In the genomic region with DNA sequence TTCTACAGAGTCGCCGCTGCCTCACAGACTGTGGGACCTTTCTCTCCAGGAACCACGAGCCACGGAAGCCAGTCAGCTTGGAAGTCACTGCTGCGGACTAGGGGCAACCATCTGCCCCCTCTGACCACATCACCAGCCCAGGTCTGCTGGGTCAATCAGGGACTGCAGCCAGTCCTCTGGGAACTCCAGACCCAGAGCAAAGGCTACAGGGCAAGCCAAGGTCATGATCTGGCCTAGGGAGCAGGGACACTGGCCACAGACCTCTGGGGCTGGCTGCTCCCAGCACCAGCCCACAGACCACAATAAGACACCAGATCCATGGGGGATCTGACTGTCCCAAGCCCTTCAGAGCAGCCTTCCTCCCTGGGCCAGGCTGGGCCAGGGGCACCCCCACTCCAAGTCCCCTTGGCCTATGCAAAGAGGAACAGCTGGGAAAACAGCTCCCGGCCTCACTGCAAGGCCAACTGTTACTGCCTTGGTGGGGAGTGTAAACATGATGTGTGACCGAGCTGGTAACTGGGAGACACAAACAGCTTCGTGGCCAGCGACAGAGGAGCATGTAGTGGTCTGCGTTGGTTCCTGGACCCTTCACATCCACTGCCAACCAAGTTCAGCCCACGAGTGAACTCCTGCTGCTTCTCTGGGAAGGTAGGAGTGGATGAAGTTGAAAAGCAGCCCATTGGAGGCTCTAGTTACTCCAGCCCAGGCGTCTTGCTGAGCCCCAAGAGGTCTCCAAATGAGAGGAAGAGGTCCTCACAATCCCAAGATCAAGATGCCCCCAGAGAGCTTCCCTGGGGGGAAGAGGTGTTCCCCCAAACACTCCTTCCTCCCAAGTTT, we compare ENCODE assay signal across 8 cellular contexts. TPM values are rescaled to one million over a fixed set of nuclear protein-coding genes. Genes with fewer than 3 reads are reported as not detected.
A peak's percentile ranks its signal among the peaks of the same experiment; 100 is the strongest.
DNase-seq lines count a peak whose midpoint lies in the region; ATAC-seq and TF ChIP-seq lines count a peak whose summit lies in the region.

No MANE protein-coding gene starts in this region.

- no peak for ATAC-seq in HG02759 (IDR thresholded peaks at IDR 0.05; ENCODE audit: unreplicated experiment)
- ATAC-seq in GM18502 (IDR thresholded peaks at IDR 0.05; ENCODE audit: poor library complexity, unreplicated experiment) = no peak
- ATAC-seq in GM18873 (IDR thresholded peaks at IDR 0.05; ENCODE audit: low FRiP score, unreplicated experiment) = no peak

- H2AFZ ChIP-seq in OCI-LY3 (ENCODE audit: low read depth, low read length) = no peak overlapping the region

- no peaks in the 10 kb centered on the region for H3K36me3 Mint-ChIP-seq in osteocyte (ENCODE audit: unreplicated experiment)

- peaks cover 54% of the 10 kb centered on the region for H4K20me1 ChIP-seq in OCI-LY3 (ENCODE audit: insufficient read depth, low read length)

- H3K4me3 ChIP-seq in OCI-LY3 (ENCODE audit: low read length) = peak overlapping the region; percentile 95
- peak overlapping the region; percentile 80 for H3K4me3 ChIP-seq in epithelial cell of esophagus (ENCODE audit: low read length)

- H3K4me2 ChIP-seq in OCI-LY3 (ENCODE audit: low read length) = peak overlapping the region; percentile 99

- peak overlapping the region; percentile 85 for H3K4me3 Mint-ChIP-seq in osteocyte (ENCODE audit: unreplicated experiment)

- H3K27ac ChIP-seq in OCI-LY3 (ENCODE audit: low read length) = peak overlapping the region; percentile 87

- H3K4me1 Mint-ChIP-seq in osteocyte (ENCODE audit: unreplicated experiment) = peaks cover 38% of the 10 kb centered on the region

- peaks cover 29% of the 10 kb centered on the region for H3K4me1 ChIP-seq in OCI-LY3 (ENCODE audit: low read length)

- peaks cover 65% of the 10 kb centered on the region for H3K79me2 ChIP-seq in OCI-LY3 (ENCODE audit: low read length)

- TF ChIP-seq CTCF in OCI-LY3 (IDR thresholded peaks at IDR 0.05; ENCODE audit: low read depth, low read length) = no peak
- TF ChIP-seq CTCF in epithelial cell of esophagus (IDR thresholded peaks at IDR 0.05; ENCODE audit: insufficient read depth, low read depth, low read length, missing control alignments) = no peak
- no peak for TF ChIP-seq CTCF in osteocyte (IDR thresholded peaks at IDR 0.05)

- no peaks in the 10 kb centered on the region for H3K27me3 Mint-ChIP-seq in osteocyte (ENCODE audit: unreplicated experiment)

- peaks cover 9% of the 10 kb centered on the region for H3K36me3 ChIP-seq in OCI-LY3 (replicated peaks; ENCODE audit: low read depth, low read length)

- H3K9me3 ChIP-seq in OCI-LY3 (ENCODE audit: insufficient read depth, low read length) = no peaks in the 10 kb centered on the region

- DNase-seq in D341Med (ENCODE audit: low spot score) = peak; percentile 22
- DNase-seq in epithelial cell of esophagus (ENCODE audit: low read depth) = no peak
- no peak for DNase-seq in osteocyte (ENCODE audit: extremely low spot score, unreplicated experiment)
- no peak for DNase-seq in NCI-H69 (lab: John Stamatoyannopoulos, UW)

- H3K9ac ChIP-seq in OCI-LY3 (ENCODE audit: low read length) = peak overlapping the region; percentile 97

- peak overlapping the region; percentile 90 for H3K27ac Mint-ChIP-seq in osteocyte (ENCODE audit: unreplicated experiment)

- H3K27me3 ChIP-seq in OCI-LY3 (ENCODE audit: low read depth, low read length) = no peaks in the 10 kb centered on the region

- H3K9me3 Mint-ChIP-seq in osteocyte (ENCODE audit: unreplicated experiment) = no peaks in the 10 kb centered on the region

RNA-seq across cellular contexts. Expression of gene AKT2, which starts 1.5 kb away (rescaled TPM):
- 152 and 156 TPM in 2 replicates for total RNA-seq in osteocyte

RNA-seq across cellular contexts. Expression of gene CCNP, which starts 57.1 kb away (rescaled TPM):
- 0.51 and 0.57 TPM in 2 replicates for total RNA-seq in osteocyte
